Comparison of ENCODE assay signal across 21 cellular contexts in the genomic region with DNA sequence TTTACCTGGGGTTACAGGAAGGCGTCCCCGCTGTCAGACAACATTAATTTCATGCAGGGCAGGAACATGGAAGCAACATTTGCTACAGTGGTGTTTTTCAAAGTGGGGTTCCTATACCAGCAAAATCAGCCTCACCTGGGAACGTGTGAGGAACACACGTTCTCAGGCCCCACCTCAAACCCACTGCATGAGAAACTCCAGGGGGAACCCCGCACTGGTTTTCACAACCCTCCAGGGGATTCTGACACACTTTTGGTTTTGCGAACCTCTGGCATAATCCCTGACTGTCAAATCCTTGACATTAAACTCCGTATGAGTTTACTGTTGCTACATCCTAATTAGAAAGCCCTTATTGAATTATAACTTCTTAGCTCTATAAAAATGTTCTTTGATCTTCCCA.
DNase-seq lines count a peak whose midpoint lies in the region; ATAC-seq and TF ChIP-seq lines count a peak whose summit lies in the region.
"Had no signal": no experiment of that assay in that cellular context is flagged by ENCODE, and none has a peak within 500 bp of the region (broad histone marks: within the 10 kb centered on the region; RNA-seq: fewer than 3 reads in every experiment).

No MANE protein-coding gene starts in this region.

- no peak for TF ChIP-seq CTCF in WTC11 (IDR thresholded peaks at IDR 0.05)
- TF ChIP-seq CTCF in spleen (IDR thresholded peaks at IDR 0.05 in 8 of 11, conservative IDR thresholded peaks at IDR 0.05 in 3 of 11), result no peak

- H3K4me3 Mint-ChIP-seq in WTC11, result peak overlapping the region; percentile 44; the same call in 1 of the 2 replicates
- no peak overlapping the region for H3K4me3 Mint-ChIP-seq in activated CD4-positive, alpha-beta T cell treated with anti-CD3 and anti-CD28 coated beads, Interleukin-2, amount 10 ng/mL, durations not matched to agents 7 days and 5 days
- H3K4me3 Mint-ChIP-seq: activated CD4-positive, alpha-beta memory T cell treated with anti-CD3 and anti-CD28 coated beads for 36 hours; B cell; dendritic cell treated with granulocyte-macrophage colony-stimulating factor and Interleukin-4, amounts not matched to agents 40 ng/mL and 50 ng/mL, for 4 days had no signal

- POLR2A ChIA-PET in WTC11 (lab: Charles Lee), result no interaction called here
- POLR2A ChIA-PET in activated CD4-positive, alpha-beta T cell treated with anti-CD3 and anti-CD28 coated beads, Interleukin-2, amount 10 ng/mL, durations not matched to agents 7 days and 5 days (lab: Charles Lee), result no interaction called here

- H3K27me3 ChIP-seq in spleen (replicated peaks in 1 of 7), result no peaks in the 10 kb centered on the region

- intact Hi-C loops in spleen (cut with DNase I; ENCODE audit: low total_unique reads), result no loop called here

- peaks cover 22% of the 10 kb centered on the region for H3K27me3 Mint-ChIP-seq in WTC11 (ENCODE audit: low read depth)
- no peaks in the 10 kb centered on the region for H3K27me3 Mint-ChIP-seq in activated CD4-positive, alpha-beta T cell treated with anti-CD3 and anti-CD28 coated beads, Interleukin-2, amount 10 ng/mL, durations not matched to agents 7 days and 5 days
- H3K27me3 Mint-ChIP-seq: B cell had no signal

- no peak overlapping the region for H3K4me3 ChIP-seq in spleen

- H3K4me1 Mint-ChIP-seq in WTC11, result peaks cover 49% of the 10 kb centered on the region
- H3K4me1 Mint-ChIP-seq in activated CD4-positive, alpha-beta T cell treated with anti-CD3 and anti-CD28 coated beads, Interleukin-2, amount 10 ng/mL, durations not matched to agents 7 days and 5 days, result no peaks in the 10 kb centered on the region
- H3K4me1 Mint-ChIP-seq: B cell had no signal

- peaks cover 0 to 23% (median 4%) of the 10 kb centered on the region in 6 donors for H3K4me1 ChIP-seq in spleen

- H3K36me3 Mint-ChIP-seq in WTC11, result 0 out of 2 replicates have a peak, but pooled peaks cover 2% of the 10 kb centered on the region
- no peaks in the 10 kb centered on the region for H3K36me3 Mint-ChIP-seq in activated CD4-positive, alpha-beta T cell treated with anti-CD3 and anti-CD28 coated beads, Interleukin-2, amount 10 ng/mL, durations not matched to agents 7 days and 5 days (ENCODE audit: low read depth)
- H3K36me3 Mint-ChIP-seq: activated CD4-positive, alpha-beta memory T cell treated with anti-CD3 and anti-CD28 coated beads for 36 hours had no signal

- DNase-seq in D341Med (ENCODE audit: low spot score) (peak; percentile 8), WTC11 (ENCODE audit: low spot score) (no peak), left lobe of liver (ENCODE audit: low spot score) (peak; percentile 22), spleen (no peak), COLO829 (ENCODE audit: low spot score) (no peak), NCI-H1092 (lab: John Stamatoyannopoulos, UW) (no peak), DMS53 (lab: John Stamatoyannopoulos, UW) (no peak)
- DNase-seq in activated CD4-positive, alpha-beta T cell treated with anti-CD3 and anti-CD28 coated beads, Interleukin-2, amount 10 ng/mL, durations not matched to agents 7 days and 5 days, result no peak
- DNase-seq: activated CD4-positive, CD25-positive, alpha-beta regulatory T cell; activated naive CD4-positive, alpha-beta T cell treated with Interleukin-2 at 50 U/mL for 16 hours; activated T-cell treated with anti-CD3 and anti-CD28 coated beads, Interleukin-2, amount 50 U/mL, for 1 hour; amygdala; left ventricle myocardium superior; NCI-H2171; small intestine; stimulated activated naive CD4-positive, alpha-beta T cell treated with Interleukin-2 at 50 U/mL for 16 hours; T1000; trophoblast cell had no signal

- no peak for TF ChIP-seq POLR2A in spleen (IDR thresholded peaks at IDR 0.05)

- 58 to 75% (median 70%) methylated on average over 7 of the region's 7 CpGs for WGBS in spleen, 5 donors

- H3K36me3 ChIP-seq in spleen, result peaks cover 0 to 100% (median 57%) of the 10 kb centered on the region in 6 donors

- H3K9me3 ChIP-seq in spleen, result no peaks in the 10 kb centered on the region

- CTCF ChIA-PET in WTC11 (lab: Charles Lee), result interaction anchor here (0.8 to 1.4 kb wide), 6 partner anchors 22 to 212 kb away, joined by 3 to 12 read pairs (median 5); no protein-coding TSS in a partner anchor
- CTCF ChIA-PET in activated CD4-positive, alpha-beta T cell treated with anti-CD3 and anti-CD28 coated beads, Interleukin-2, amount 10 ng/mL, durations not matched to agents 7 days and 5 days (lab: Charles Lee), result no interaction called here

- H3K27ac ChIP-seq in spleen, result peak overlapping the region in 6 of 8 donors; percentile 26 to 74 (median 72)

- ATAC-seq in WTC11 (no peak), left lobe of liver (no peak)
- ATAC-seq: left ventricle myocardium superior had no signal

- H3K9me3 Mint-ChIP-seq in WTC11, result no peaks in the 10 kb centered on the region
- no peaks in the 10 kb centered on the region for H3K9me3 Mint-ChIP-seq in activated CD4-positive, alpha-beta T cell treated with anti-CD3 and anti-CD28 coated beads, Interleukin-2, amount 10 ng/mL, durations not matched to agents 7 days and 5 days
- H3K9me3 Mint-ChIP-seq: activated CD4-positive, alpha-beta memory T cell treated with anti-CD3 and anti-CD28 coated beads for 36 hours; dendritic cell treated with granulocyte-macrophage colony-stimulating factor and Interleukin-4, amounts not matched to agents 40 ng/mL and 50 ng/mL, for 4 days had no signal

- H3K27ac Mint-ChIP-seq in WTC11, result no peak overlapping the region
- no peak overlapping the region for H3K27ac Mint-ChIP-seq in activated CD4-positive, alpha-beta T cell treated with anti-CD3 and anti-CD28 coated beads, Interleukin-2, amount 10 ng/mL, durations not matched to agents 7 days and 5 days
- H3K27ac Mint-ChIP-seq: activated CD4-positive, alpha-beta memory T cell treated with anti-CD3 and anti-CD28 coated beads for 36 hours; B cell; dendritic cell treated with granulocyte-macrophage colony-stimulating factor and Interleukin-4, amounts not matched to agents 40 ng/mL and 50 ng/mL, for 4 days had no signal

TF ChIP-seq in WTC11, 78 proteins besides CTCF, POLR2A, EP300 and RAD21:
- TF ChIP-seq FOXK1 (CRISPR knock-in tag; IDR thresholded peaks at IDR 0.05) (no peak), ZNF219 (CRISPR knock-in tag; IDR thresholded peaks at IDR 0.05; ENCODE audit: borderline replicate concordance) (no peak)
- TF ChIP-seq, protein P1, sequence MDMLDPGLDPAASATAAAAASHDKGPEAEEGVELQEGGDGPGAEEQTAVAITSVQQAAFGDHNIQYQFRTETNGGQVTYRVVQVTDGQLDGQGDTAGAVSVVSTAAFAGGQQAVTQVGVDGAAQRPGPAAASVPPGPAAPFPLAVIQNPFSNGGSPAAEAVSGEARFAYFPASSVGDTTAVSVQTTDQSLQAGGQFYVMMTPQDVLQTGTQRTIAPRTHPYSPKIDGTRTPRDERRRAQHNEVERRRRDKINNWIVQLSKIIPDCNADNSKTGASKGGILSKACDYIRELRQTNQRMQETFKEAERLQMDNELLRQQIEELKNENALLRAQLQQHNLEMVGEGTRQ (CRISPR knock-in tag; IDR thresholded peaks at IDR 0.05), result no peak
- TF ChIP-seq, protein P2, sequence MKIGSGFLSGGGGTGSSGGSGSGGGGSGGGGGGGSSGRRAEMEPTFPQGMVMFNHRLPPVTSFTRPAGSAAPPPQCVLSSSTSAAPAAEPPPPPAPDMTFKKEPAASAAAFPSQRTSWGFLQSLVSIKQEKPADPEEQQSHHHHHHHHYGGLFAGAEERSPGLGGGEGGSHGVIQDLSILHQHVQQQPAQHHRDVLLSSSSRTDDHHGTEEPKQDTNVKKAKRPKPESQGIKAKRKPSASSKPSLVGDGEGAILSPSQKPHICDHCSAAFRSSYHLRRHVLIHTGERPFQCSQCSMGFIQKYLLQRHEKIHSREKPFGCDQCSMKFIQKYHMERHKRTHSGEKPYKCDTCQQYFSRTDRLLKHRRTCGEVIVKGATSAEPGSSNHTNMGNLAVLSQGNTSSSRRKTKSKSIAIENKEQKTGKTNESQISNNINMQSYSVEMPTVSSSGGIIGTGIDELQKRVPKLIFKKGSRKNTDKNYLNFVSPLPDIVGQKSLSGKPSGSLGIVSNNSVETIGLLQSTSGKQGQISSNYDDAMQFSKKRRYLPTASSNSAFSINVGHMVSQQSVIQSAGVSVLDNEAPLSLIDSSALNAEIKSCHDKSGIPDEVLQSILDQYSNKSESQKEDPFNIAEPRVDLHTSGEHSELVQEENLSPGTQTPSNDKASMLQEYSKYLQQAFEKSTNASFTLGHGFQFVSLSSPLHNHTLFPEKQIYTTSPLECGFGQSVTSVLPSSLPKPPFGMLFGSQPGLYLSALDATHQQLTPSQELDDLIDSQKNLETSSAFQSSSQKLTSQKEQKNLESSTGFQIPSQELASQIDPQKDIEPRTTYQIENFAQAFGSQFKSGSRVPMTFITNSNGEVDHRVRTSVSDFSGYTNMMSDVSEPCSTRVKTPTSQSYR (CRISPR knock-in tag; IDR thresholded peaks at IDR 0.05), result no peak

Comparison
In these comparisons a context has a peak if more than half of its experiments do, and no peak if none do; other contexts are left out.
1. DNase-seq: peak in D341Med (single experiment) and left lobe of liver (single experiment); none in WTC11 (single experiment), spleen (single experiment), COLO829 (single experiment), NCI-H1092 (single experiment), DMS53 (single experiment) and activated CD4-positive, alpha-beta T cell treated with anti-CD3 and anti-CD28 coated beads, Interleukin-2, amount 10 ng/mL, durations not matched to agents 7 days and 5 days (single experiment).